9 cellular contexts compared by ENCODE assay signal in genomic region chr7:139727151-139727705, GRCh38. TPM values are rescaled to one million over a fixed set of nuclear protein-coding genes. Genes with fewer than 3 reads are reported as not detected.
DNase-seq lines count a peak whose midpoint lies in the region; TF ChIP-seq lines count a peak whose summit lies in the region.
"Had no signal": no experiment of that assay in that cellular context is flagged by ENCODE, and none has a peak within 500 bp of the region (broad histone marks: within the 10 kb centered on the region; RNA-seq: fewer than 3 reads in every experiment).

No MANE protein-coding gene starts in this region.

- H3K36me3 Mint-ChIP-seq in activated T-helper 1 cell treated with anti-CD3 and anti-CD28 coated beads, Interleukin-12 subunit alpha, Interleukin-12 subunit beta, Interleukin-2, Interleukin-4 antibody, amounts not matched to agents 30 ng/mL and 10 ng/mL and 1 ng/mL, durations not matched to agents 14 hours and 24 hours and 36 hours (ENCODE audit: low read depth): peaks cover 8% of the 10 kb centered on the region

- no peak overlapping the region for H3K27ac Mint-ChIP-seq in activated T-helper 1 cell treated with anti-CD3 and anti-CD28 coated beads, Interleukin-12 subunit alpha, Interleukin-12 subunit beta, Interleukin-2, Interleukin-4 antibody, amounts not matched to agents 30 ng/mL and 10 ng/mL and 1 ng/mL, durations not matched to agents 14 hours and 24 hours and 36 hours

- H3K4me3 Mint-ChIP-seq in activated T-helper 1 cell treated with anti-CD3 and anti-CD28 coated beads, Interleukin-12 subunit alpha, Interleukin-12 subunit beta, Interleukin-2, Interleukin-4 antibody, amounts not matched to agents 30 ng/mL and 10 ng/mL and 1 ng/mL, durations not matched to agents 14 hours and 24 hours and 36 hours: no peak overlapping the region

- H3K27me3 Mint-ChIP-seq in activated T-helper 1 cell treated with anti-CD3 and anti-CD28 coated beads, Interleukin-12 subunit alpha, Interleukin-12 subunit beta, Interleukin-2, Interleukin-4 antibody, amounts not matched to agents 30 ng/mL and 10 ng/mL and 1 ng/mL, durations not matched to agents 14 hours and 24 hours and 36 hours (ENCODE audit: insufficient read depth): no peaks in the 10 kb centered on the region

- intact Hi-C loops in activated T-helper 1 cell treated with anti-CD3 and anti-CD28 coated beads, Interleukin-12 subunit alpha, Interleukin-12 subunit beta, Interleukin-2, Interleukin-4 antibody, amounts not matched to agents 30 ng/mL and 10 ng/mL and 1 ng/mL, durations not matched to agents 14 hours and 24 hours and 36 hours (cut with micrococcal nuclease): no loop called here

- no peak for TF ChIP-seq CTCF in epithelial cell of esophagus (IDR thresholded peaks at IDR 0.05; ENCODE audit: insufficient read depth, low read depth, low read length, missing control alignments)

- DNase-seq in EL (peak; percentile 41), NCI-H69 (lab: John Stamatoyannopoulos, UW) (peak; percentile 80), epithelial cell of esophagus (ENCODE audit: low read depth) (peak; percentile 89), renal cortical epithelial cell (ENCODE audit: low read depth) (peak; percentile 59), NCI-H1048 (lab: John Stamatoyannopoulos, UW) (no peak)
- DNase-seq in activated naive CD4-positive, alpha-beta T cell treated with anti-CD3 and anti-CD28 coated beads, Interleukin-2, amount 50 U/mL, for 16 hours: no peak
- DNase-seq in activated T-helper 1 cell treated with anti-CD3 and anti-CD28 coated beads, Interleukin-12 subunit alpha, Interleukin-12 subunit beta, Interleukin-2, Interleukin-4 antibody, amounts not matched to agents 30 ng/mL and 10 ng/mL and 1 ng/mL, durations not matched to agents 14 hours and 24 hours and 36 hours (ENCODE audit: low spot score): no peak
- DNase-seq: activated naive CD4-positive, alpha-beta T cell had no signal

- H3K4me3 ChIP-seq in epithelial cell of esophagus (ENCODE audit: low read length): no peak overlapping the region
- H3K4me3 ChIP-seq: K562 had no signal

- H3K4me1 Mint-ChIP-seq in activated T-helper 1 cell treated with anti-CD3 and anti-CD28 coated beads, Interleukin-12 subunit alpha, Interleukin-12 subunit beta, Interleukin-2, Interleukin-4 antibody, amounts not matched to agents 30 ng/mL and 10 ng/mL and 1 ng/mL, durations not matched to agents 14 hours and 24 hours and 36 hours (ENCODE audit: low read depth): peaks cover 66% of the 10 kb centered on the region

- H3K9me3 Mint-ChIP-seq in activated T-helper 1 cell treated with anti-CD3 and anti-CD28 coated beads, Interleukin-12 subunit alpha, Interleukin-12 subunit beta, Interleukin-2, Interleukin-4 antibody, amounts not matched to agents 30 ng/mL and 10 ng/mL and 1 ng/mL, durations not matched to agents 14 hours and 24 hours and 36 hours: no peaks in the 10 kb centered on the region

RNA-seq across cellular contexts. Expression of gene HIPK2, which starts 50.6 kb away (rescaled TPM):
- 22.7 and 186 TPM in 2 replicates for total RNA-seq in renal cortical epithelial cell
- total RNA-seq in activated T-helper 1 cell treated with anti-CD3 and anti-CD28 coated beads, Interleukin-12 subunit alpha, Interleukin-12 subunit beta, Interleukin-2, Interleukin-4 antibody, amounts not matched to agents 30 ng/mL and 10 ng/mL and 1 ng/mL, durations not matched to agents 14 hours and 24 hours and 36 hours: 28.3 and 29.2 TPM in 2 replicates

Comparison
In these comparisons a context has a peak if more than half of its experiments do, and no peak if none do; other contexts are left out.
1. DNase-seq: peak in EL (single experiment), NCI-H69 (single experiment), epithelial cell of esophagus (single experiment) and renal cortical epithelial cell (single experiment); none in activated naive CD4-positive, alpha-beta T cell treated with anti-CD3 and anti-CD28 coated beads, Interleukin-2, amount 50 U/mL, for 16 hours (single experiment), activated T-helper 1 cell treated with anti-CD3 and anti-CD28 coated beads, Interleukin-12 subunit alpha, Interleukin-12 subunit beta, Interleukin-2, Interleukin-4 antibody, amounts not matched to agents 30 ng/mL and 10 ng/mL and 1 ng/mL, durations not matched to agents 14 hours and 24 hours and 36 hours (single experiment) and NCI-H1048 (single experiment).